In the genomic region with DNA sequence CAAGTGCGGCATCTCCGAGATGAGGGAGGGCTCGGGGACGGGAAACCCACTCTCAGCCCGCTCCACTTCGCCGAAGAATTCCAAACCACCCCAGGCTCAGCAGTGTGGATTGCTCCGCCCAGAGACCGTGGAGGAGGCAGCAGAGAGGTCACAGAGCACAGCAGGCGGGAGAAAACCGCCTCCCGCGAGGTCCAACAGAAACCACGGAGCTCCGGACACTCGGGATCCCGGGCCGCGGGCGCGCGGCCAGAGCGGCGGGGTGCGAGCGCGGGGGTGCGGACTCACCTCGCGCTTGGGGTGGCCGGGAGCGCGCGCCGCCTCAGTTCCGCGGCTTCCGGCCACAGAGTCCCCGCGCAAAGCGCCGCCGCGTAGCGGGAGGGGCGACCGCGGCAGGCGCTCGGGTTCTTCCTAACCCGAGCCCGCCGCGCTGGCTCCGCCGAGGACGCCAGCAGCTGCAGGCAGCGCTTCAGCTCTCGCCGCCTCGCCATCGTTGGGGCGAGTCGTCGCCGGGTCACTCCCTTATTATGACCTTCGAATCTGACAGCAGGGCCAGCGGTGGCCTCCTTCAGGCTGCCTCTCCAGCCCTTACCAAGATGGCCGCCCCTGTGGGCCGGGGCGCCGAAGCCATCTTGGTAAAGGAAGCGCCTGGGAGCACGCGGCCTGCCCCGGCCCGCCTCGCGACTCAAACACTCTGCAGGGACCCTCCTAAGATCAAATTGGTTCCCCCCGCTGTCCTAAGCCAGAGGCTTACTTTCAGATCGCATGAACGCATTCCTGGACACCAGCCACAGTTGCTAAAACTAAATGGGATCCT, we compare ENCODE assay signal across 1 cellular context.
TF ChIP-seq lines count a peak whose summit lies in the region.

A gene (minus strand): TSS at position 106 of the 814 bp plus-strand sequence. CDS start 20,323 bp downstream, outside the sequence.

TF ChIP-seq in K562, 482 proteins besides CTCF, POLR2A, EP300 and RAD21 (continued from another document and continues in another):
- TF ChIP-seq, protein P1, sequence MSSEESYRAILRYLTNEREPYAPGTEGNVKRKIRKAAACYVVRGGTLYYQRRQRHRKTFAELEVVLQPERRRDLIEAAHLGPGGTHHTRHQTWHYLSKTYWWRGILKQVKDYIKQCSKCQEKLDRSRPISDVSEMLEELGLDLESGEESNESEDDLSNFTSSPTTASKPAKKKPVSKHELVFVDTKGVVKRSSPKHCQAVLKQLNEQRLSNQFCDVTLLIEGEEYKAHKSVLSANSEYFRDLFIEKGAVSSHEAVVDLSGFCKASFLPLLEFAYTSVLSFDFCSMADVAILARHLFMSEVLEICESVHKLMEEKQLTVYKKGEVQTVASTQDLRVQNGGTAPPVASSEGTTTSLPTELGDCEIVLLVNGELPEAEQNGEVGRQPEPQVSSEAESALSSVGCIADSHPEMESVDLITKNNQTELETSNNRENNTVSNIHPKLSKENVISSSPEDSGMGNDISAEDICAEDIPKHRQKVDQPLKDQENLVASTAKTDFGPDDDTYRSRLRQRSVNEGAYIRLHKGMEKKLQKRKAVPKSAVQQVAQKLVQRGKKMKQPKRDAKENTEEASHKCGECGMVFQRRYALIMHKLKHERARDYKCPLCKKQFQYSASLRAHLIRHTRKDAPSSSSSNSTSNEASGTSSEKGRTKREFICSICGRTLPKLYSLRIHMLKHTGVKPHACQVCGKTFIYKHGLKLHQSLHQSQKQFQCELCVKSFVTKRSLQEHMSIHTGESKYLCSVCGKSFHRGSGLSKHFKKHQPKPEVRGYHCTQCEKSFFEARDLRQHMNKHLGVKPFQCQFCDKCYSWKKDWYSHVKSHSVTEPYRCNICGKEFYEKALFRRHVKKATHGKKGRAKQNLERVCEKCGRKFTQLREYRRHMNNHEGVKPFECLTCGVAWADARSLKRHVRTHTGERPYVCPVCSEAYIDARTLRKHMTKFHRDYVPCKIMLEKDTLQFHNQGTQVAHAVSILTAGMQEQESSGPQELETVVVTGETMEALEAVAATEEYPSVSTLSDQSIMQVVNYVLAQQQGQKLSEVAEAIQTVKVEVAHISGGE (CRISPR knock-in tag; IDR thresholded peaks at IDR 0.05): peak in 1 of 3 experiments; percentile 91; a peak in 3 of 6 replicates
- peak; percentile 11 to 53; a peak in 2 of 4 replicates for TF ChIP-seq RCOR1 (IDR thresholded peaks at IDR 0.05; ENCODE audit: borderline replicate concordance in 1 of 2, low read depth in 2 of 2, low read length in 2 of 2)
- TF ChIP-seq HMG20B (CRISPR knock-in tag; IDR thresholded peaks at IDR 0.05): no peak
- no peak for TF ChIP-seq POLR2AphosphoS2 (IDR thresholded peaks at IDR 0.05; ENCODE audit: low read length)
- TF ChIP-seq SP1 (CRISPR knock-in tag; IDR thresholded peaks at IDR 0.05): peak; percentile 66
- TF ChIP-seq, protein P2, sequence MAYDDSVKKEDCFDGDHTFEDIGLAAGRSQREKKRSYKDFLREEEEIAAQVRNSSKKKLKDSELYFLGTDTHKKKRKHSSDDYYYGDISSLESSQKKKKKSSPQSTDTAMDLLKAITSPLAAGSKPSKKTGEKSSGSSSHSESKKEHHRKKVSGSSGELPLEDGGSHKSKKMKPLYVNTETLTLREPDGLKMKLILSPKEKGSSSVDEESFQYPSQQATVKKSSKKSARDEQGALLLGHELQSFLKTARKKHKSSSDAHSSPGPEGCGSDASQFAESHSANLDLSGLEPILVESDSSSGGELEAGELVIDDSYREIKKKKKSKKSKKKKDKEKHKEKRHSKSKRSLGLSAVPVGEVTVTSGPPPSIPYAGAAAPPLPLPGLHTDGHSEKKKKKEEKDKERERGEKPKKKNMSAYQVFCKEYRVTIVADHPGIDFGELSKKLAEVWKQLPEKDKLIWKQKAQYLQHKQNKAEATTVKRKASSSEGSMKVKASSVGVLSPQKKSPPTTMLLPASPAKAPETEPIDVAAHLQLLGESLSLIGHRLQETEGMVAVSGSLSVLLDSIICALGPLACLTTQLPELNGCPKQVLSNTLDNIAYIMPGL (CRISPR knock-in tag; IDR thresholded peaks at IDR 0.05): no peak
- TF ChIP-seq SMAD1 (IDR thresholded peaks at IDR 0.05; ENCODE audit: low read depth, low read length, partially characterized antibody): peak; percentile 39
- TF ChIP-seq, protein P3, sequence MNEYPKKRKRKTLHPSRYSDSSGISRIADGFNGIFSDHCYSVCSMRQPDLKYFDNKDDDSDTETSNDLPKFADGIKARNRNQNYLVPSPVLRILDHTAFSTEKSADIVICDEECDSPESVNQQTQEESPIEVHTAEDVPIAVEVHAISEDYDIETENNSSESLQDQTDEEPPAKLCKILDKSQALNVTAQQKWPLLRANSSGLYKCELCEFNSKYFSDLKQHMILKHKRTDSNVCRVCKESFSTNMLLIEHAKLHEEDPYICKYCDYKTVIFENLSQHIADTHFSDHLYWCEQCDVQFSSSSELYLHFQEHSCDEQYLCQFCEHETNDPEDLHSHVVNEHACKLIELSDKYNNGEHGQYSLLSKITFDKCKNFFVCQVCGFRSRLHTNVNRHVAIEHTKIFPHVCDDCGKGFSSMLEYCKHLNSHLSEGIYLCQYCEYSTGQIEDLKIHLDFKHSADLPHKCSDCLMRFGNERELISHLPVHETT (CRISPR knock-in tag; conservative IDR thresholded peaks at IDR 0.05 in 1 of 2, IDR thresholded peaks at IDR 0.05 in 1 of 2): peak in 1 of 2 experiments; percentile 94; a peak in 2 of 4 replicates
- TF ChIP-seq PTBP1 (IDR thresholded peaks at IDR 0.05; ENCODE audit: low read depth, low read length): peak; percentile 43; the same call in 1 of the 2 replicates
- peak; percentile 93 for TF ChIP-seq CHD2 (IDR thresholded peaks at IDR 0.05; ENCODE audit: low read depth, low read length)
- TF ChIP-seq HDAC1 (IDR thresholded peaks at IDR 0.05): peak in 1 of 2 experiments; percentile 55; a peak in 2 of 4 replicates
- TF ChIP-seq, protein P4, sequence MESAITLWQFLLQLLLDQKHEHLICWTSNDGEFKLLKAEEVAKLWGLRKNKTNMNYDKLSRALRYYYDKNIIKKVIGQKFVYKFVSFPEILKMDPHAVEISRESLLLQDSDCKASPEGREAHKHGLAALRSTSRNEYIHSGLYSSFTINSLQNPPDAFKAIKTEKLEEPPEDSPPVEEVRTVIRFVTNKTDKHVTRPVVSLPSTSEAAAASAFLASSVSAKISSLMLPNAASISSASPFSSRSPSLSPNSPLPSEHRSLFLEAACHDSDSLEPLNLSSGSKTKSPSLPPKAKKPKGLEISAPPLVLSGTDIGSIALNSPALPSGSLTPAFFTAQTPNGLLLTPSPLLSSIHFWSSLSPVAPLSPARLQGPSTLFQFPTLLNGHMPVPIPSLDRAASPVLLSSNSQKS (CRISPR knock-in tag; IDR thresholded peaks at IDR 0.05): no peak
- no peak for TF ChIP-seq SMARCA4 (IDR thresholded peaks at IDR 0.05)
- TF ChIP-seq ZNF282 (CRISPR knock-in tag; IDR thresholded peaks at IDR 0.05): 0 out of 2 replicates have a peak, but pooled peaks have one; percentile 44
- no peak for TF ChIP-seq XRCC4 (IDR thresholded peaks at IDR 0.05; ENCODE audit: extremely low read depth, insufficient read depth, insufficient read length)
- peak; percentile 87 for TF ChIP-seq ESRRA (IDR thresholded peaks at IDR 0.05; ENCODE audit: borderline replicate concordance, low read depth)
- peak; percentile 96 for TF ChIP-seq CTBP1 (IDR thresholded peaks at IDR 0.05; ENCODE audit: borderline replicate concordance)
- TF ChIP-seq, protein P5, sequence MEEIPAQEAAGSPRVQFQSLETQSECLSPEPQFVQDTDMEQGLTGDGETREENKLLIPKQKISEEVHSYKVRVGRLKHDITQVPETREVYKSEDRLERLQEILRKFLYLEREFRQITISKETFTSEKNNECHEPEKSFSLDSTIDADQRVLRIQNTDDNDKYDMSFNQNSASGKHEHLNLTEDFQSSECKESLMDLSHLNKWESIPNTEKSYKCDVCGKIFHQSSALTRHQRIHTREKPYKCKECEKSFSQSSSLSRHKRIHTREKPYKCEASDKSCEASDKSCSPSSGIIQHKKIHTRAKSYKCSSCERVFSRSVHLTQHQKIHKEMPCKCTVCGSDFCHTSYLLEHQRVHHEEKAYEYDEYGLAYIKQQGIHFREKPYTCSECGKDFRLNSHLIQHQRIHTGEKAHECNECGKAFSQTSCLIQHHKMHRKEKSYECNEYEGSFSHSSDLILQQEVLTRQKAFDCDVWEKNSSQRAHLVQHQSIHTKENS (CRISPR knock-in tag; IDR thresholded peaks at IDR 0.05): no peak
- TF ChIP-seq GTF2F1 (IDR thresholded peaks at IDR 0.05; ENCODE audit: low read depth, low read length): peak; percentile 61; the same call in 1 of the 2 replicates
- TF ChIP-seq RBM15 (IDR thresholded peaks at IDR 0.05; ENCODE audit: insufficient read depth, low read length): no peak
- no peak for TF ChIP-seq LEF1 (IDR thresholded peaks at IDR 0.05)
- TF ChIP-seq KAT2B (IDR thresholded peaks at IDR 0.05; ENCODE audit: low read depth, low read length): no peak
- TF ChIP-seq, protein P6, sequence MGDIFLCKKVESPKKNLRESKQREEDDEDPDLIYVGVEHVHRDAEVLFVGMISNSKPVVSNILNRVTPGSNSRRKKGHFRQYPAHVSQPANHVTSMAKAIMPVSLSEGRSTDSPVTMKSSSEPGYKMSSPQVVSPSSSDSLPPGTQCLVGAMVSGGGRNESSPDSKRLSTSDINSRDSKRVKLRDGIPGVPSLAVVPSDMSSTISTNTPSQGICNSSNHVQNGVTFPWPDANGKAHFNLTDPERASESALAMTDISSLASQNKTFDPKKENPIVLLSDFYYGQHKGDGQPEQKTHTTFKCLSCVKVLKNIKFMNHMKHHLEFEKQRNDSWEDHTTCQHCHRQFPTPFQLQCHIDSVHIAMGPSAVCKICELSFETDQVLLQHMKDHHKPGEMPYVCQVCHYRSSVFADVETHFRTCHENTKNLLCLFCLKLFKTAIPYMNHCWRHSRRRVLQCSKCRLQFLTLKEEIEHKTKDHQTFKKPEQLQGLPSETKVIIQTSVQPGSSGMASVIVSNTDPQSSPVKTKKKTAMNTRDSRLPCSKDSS (IDR thresholded peaks at IDR 0.05; ENCODE audit: low read depth, partially characterized antibody): no peak
- TF ChIP-seq ZNF263 (CRISPR knock-in tag; IDR thresholded peaks at IDR 0.05; ENCODE audit: borderline replicate concordance): 0 out of 2 replicates have a peak, but pooled peaks have one; percentile 2
- TF ChIP-seq SMC3 (conservative IDR thresholded peaks at IDR 0.05; ENCODE audit: insufficient read depth, low read depth, low read length): 0 out of 2 replicates have a peak, but pooled peaks have one; percentile 9
- TF ChIP-seq, protein P7, sequence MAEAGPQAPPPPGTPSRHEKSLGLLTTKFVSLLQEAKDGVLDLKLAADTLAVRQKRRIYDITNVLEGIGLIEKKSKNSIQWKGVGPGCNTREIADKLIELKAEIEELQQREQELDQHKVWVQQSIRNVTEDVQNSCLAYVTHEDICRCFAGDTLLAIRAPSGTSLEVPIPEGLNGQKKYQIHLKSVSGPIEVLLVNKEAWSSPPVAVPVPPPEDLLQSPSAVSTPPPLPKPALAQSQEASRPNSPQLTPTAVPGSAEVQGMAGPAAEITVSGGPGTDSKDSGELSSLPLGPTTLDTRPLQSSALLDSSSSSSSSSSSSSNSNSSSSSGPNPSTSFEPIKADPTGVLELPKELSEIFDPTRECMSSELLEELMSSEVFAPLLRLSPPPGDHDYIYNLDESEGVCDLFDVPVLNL (CRISPR knock-in tag; IDR thresholded peaks at IDR 0.05; ENCODE audit: low read depth): no peak
- TF ChIP-seq TSC22D4 (tag; IDR thresholded peaks at IDR 0.05): no peak
- TF ChIP-seq XRCC5 (IDR thresholded peaks at IDR 0.05; ENCODE audit: low read depth, low read length): no peak
- no peak for TF ChIP-seq ZNF184 (CRISPR knock-in tag; IDR thresholded peaks at IDR 0.05)
- no peak for TF ChIP-seq SRSF7 (optimal IDR thresholded peaks at IDR 0.05; ENCODE audit: low read depth, low read length)
- TF ChIP-seq, protein P8, sequence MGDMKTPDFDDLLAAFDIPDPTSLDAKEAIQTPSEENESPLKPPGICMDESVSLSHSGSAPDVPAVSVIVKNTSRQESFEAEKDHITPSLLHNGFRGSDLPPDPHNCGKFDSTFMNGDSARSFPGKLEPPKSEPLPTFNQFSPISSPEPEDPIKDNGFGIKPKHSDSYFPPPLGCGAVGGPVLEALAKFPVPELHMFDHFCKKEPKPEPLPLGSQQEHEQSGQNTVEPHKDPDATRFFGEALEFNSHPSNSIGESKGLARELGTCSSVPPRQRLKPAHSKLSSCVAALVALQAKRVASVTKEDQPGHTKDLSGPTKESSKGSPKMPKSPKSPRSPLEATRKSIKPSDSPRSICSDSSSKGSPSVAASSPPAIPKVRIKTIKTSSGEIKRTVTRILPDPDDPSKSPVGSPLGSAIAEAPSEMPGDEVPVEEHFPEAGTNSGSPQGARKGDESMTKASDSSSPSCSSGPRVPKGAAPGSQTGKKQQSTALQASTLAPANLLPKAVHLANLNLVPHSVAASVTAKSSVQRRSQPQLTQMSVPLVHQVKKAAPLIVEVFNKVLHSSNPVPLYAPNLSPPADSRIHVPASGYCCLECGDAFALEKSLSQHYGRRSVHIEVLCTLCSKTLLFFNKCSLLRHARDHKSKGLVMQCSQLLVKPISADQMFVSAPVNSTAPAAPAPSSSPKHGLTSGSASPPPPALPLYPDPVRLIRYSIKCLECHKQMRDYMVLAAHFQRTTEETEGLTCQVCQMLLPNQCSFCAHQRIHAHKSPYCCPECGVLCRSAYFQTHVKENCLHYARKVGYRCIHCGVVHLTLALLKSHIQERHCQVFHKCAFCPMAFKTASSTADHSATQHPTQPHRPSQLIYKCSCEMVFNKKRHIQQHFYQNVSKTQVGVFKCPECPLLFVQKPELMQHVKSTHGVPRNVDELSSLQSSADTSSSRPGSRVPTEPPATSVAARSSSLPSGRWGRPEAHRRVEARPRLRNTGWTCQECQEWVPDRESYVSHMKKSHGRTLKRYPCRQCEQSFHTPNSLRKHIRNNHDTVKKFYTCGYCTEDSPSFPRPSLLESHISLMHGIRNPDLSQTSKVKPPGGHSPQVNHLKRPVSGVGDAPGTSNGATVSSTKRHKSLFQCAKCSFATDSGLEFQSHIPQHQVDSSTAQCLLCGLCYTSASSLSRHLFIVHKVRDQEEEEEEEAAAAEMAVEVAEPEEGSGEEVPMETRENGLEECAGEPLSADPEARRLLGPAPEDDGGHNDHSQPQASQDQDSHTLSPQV (IDR thresholded peaks at IDR 0.05): peak; percentile 98
- no peak for TF ChIP-seq DNMT1 (IDR thresholded peaks at IDR 0.05)
- TF ChIP-seq, protein P9, sequence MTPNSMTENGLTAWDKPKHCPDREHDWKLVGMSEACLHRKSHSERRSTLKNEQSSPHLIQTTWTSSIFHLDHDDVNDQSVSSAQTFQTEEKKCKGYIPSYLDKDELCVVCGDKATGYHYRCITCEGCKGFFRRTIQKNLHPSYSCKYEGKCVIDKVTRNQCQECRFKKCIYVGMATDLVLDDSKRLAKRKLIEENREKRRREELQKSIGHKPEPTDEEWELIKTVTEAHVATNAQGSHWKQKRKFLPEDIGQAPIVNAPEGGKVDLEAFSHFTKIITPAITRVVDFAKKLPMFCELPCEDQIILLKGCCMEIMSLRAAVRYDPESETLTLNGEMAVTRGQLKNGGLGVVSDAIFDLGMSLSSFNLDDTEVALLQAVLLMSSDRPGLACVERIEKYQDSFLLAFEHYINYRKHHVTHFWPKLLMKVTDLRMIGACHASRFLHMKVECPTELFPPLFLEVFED (CRISPR knock-in tag; conservative IDR thresholded peaks at IDR 0.05): peak; percentile 88; the same call in 1 of the 2 replicates
- TF ChIP-seq SRSF9 (IDR thresholded peaks at IDR 0.05; ENCODE audit: borderline replicate concordance, low read depth, low read length): no peak
- TF ChIP-seq, protein P10, sequence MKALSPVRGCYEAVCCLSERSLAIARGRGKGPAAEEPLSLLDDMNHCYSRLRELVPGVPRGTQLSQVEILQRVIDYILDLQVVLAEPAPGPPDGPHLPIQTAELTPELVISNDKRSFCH (CRISPR knock-in tag; IDR thresholded peaks at IDR 0.05): no peak
- TF ChIP-seq, protein P10 (tag; IDR thresholded peaks at IDR 0.05): peak; percentile 91
- TF ChIP-seq ZNF165 (CRISPR knock-in tag; IDR thresholded peaks at IDR 0.05; ENCODE audit: borderline replicate concordance): peak; percentile 91
- TF ChIP-seq CHD1 (IDR thresholded peaks at IDR 0.05; ENCODE audit: low read length): no peak
- no peak for TF ChIP-seq HNRNPL (IDR thresholded peaks at IDR 0.05; ENCODE audit: low read depth, low read length)
- peak; percentile 70 for TF ChIP-seq NR2F6 (CRISPR knock-in tag; IDR thresholded peaks at IDR 0.05)
